ENCODE assay signal across 19 cellular contexts in genomic region chr4:127126718-127127117, GRCh38.
DNase-seq lines count a peak whose midpoint lies in the region; ATAC-seq and TF ChIP-seq lines count a peak whose summit lies in the region.
"Had no signal": no experiment of that assay in that cellular context is flagged by ENCODE, and none has a peak within 500 bp of the region (broad histone marks: within the 10 kb centered on the region; RNA-seq: fewer than 3 reads in every experiment).

No MANE protein-coding gene starts in this region.

- H4K8ac ChIP-seq in neuronal stem cell (ENCODE audit: low read depth, low read length), result no peak overlapping the region

- H3K4me1 ChIP-seq in GM23338 (ENCODE audit: insufficient read depth) (peaks cover 18% of the 10 kb centered on the region), neuronal stem cell (ENCODE audit: control insufficient read depth in 2 of 2, insufficient read depth in 1 of 2, low read depth in 1 of 2, low read length in 2 of 2) (no peaks in the 10 kb centered on the region), gastroesophageal sphincter (no peaks in the 10 kb centered on the region)
- H3K4me1 ChIP-seq: A549; BLaER1 treated with 17β-estradiol and CSF1 and Interleukin-3, amounts not matched to agents 10 nM and 100 nM; Caco-2 had no signal

- WGBS in neuronal stem cell (ENCODE audit: extremely low coverage in 2 of 2, insufficient read length in 2 of 2, insufficient replicate concordance in 1 of 2), 2 donors, result no CpG with 5 or more reads among the region's 1 CpG
- 62 to 87% methylated on average over 1 of the region's 1 CpG for WGBS in gastroesophageal sphincter (ENCODE audit: low coverage in 1 of 2), 2 donors

- no peak overlapping the region for H3K14ac ChIP-seq in neuronal stem cell (ENCODE audit: low read length)

- H3K4me3 ChIP-seq in GM23338, result no peak overlapping the region
- H3K4me3 ChIP-seq in neuronal stem cell (ENCODE audit: low read length in 2 of 2), result no peak overlapping the region
- H3K4me3 ChIP-seq in gastroesophageal sphincter, result no peak overlapping the region
- H3K4me3 ChIP-seq: A549; BLaER1 treated with 17β-estradiol and CSF1 and Interleukin-3, amounts not matched to agents 10 nM and 100 nM had no signal

- H3K27me3 ChIP-seq in GM23338 (ENCODE audit: insufficient read depth) (no peaks in the 10 kb centered on the region), neuronal stem cell (ENCODE audit: control insufficient read depth in 3 of 3, insufficient read depth in 3 of 3, low read depth in 1 of 3, low read length in 3 of 3) (no peaks in the 10 kb centered on the region), gastroesophageal sphincter (no peaks in the 10 kb centered on the region)
- H3K27me3 ChIP-seq: BLaER1 treated with 17β-estradiol and CSF1 and Interleukin-3, amounts not matched to agents 10 nM and 100 nM had no signal

- H3K18ac ChIP-seq in neuronal stem cell (ENCODE audit: low read length), result no peak overlapping the region

- H3K79me2 ChIP-seq in GM23338 (replicated peaks; ENCODE audit: insufficient read depth), result no peaks in the 10 kb centered on the region

- no peak for DNase-seq in GM23338 (ENCODE audit: low spot score)
- no peak for DNase-seq in WTC11 (ENCODE audit: low spot score)
- peak; percentile 49 for DNase-seq in fibroblast of peridontal ligament (ENCODE audit: extremely low read depth)
- no peak for DNase-seq in neuronal stem cell (ENCODE audit: low spot score)
- DNase-seq in hypothalamus (lab: John Stamatoyannopoulos, UW), result no peak
- DNase-seq: AML-193; Caco-2; Calu3; CD4-positive, alpha-beta T cell; CD8-positive, alpha-beta T cell; DMS79 treated with DMSO at 0.1 percent for 48 hours; GF-D8 had no signal

- H2BK5ac ChIP-seq in neuronal stem cell (ENCODE audit: low read length), result no peak overlapping the region

- H3K27ac ChIP-seq in GM23338 (ENCODE audit: low read depth) (no peak overlapping the region), neuronal stem cell (replicated peaks; ENCODE audit: low read length) (no peak overlapping the region), gastroesophageal sphincter (no peak overlapping the region)
- H3K27ac ChIP-seq: 22Rv1; A549; BLaER1 treated with 17β-estradiol and CSF1 and Interleukin-3, amounts not matched to agents 10 nM and 100 nM; C4-2B had no signal

- no peak overlapping the region for H2AK5ac ChIP-seq in neuronal stem cell (ENCODE audit: low read depth, low read length)

- no peak overlapping the region for H2BK12ac ChIP-seq in neuronal stem cell (ENCODE audit: low read length)

- H3K9me3 Mint-ChIP-seq in GM23338, result peaks cover 7% of the 10 kb centered on the region; the same call in 2 of the 3 replicates
- peaks cover 20% of the 10 kb centered on the region for H3K9me3 Mint-ChIP-seq in WTC11

- H3F3A ChIP-seq in GM23338 (replicated peaks; ENCODE audit: low read depth), result no peaks in the 10 kb centered on the region

- H3K4me1 Mint-ChIP-seq in GM23338 (peaks cover 26% of the 10 kb centered on the region), WTC11 (peaks cover 22% of the 10 kb centered on the region)
- H3K4me1 Mint-ChIP-seq: B cell had no signal

- POLR2A ChIA-PET in WTC11 (lab: Charles Lee), result no interaction called here

- H2AFZ ChIP-seq in GM23338 (no peak overlapping the region; the same call in 1 of the 2 replicates), neuronal stem cell (ENCODE audit: low read length) (peak overlapping the region; percentile 29)

- H3K27ac Mint-ChIP-seq in GM23338 (peak overlapping the region; percentile 60; the same call in 1 of the 2 replicates), WTC11 (peak overlapping the region; percentile 55; the same call in 1 of the 2 replicates)
- H3K27ac Mint-ChIP-seq: B cell; CD4-positive, alpha-beta T cell; CD8-positive, alpha-beta T cell had no signal

- TF ChIP-seq CTCF in GM23338 (conservative IDR thresholded peaks at IDR 0.05; ENCODE audit: low read depth in 2 of 2), result no peak
- no peak for TF ChIP-seq CTCF in WTC11 (IDR thresholded peaks at IDR 0.05)
- no peak for TF ChIP-seq CTCF in gastroesophageal sphincter (IDR thresholded peaks at IDR 0.05)

- ATAC-seq in GM23338, result no peak
- no peak for ATAC-seq in WTC11
- ATAC-seq in gastroesophageal sphincter, result no peak
- ATAC-seq in HG02884 (IDR thresholded peaks at IDR 0.05; ENCODE audit: unreplicated experiment), result no peak
- ATAC-seq: A549; CD8-positive, alpha-beta T cell had no signal

- H2BK120ac ChIP-seq in neuronal stem cell (ENCODE audit: low read depth, low read length), result no peak overlapping the region

- H3K4ac ChIP-seq in neuronal stem cell (ENCODE audit: low read length), result no peak overlapping the region

- no peak overlapping the region for H4K91ac ChIP-seq in neuronal stem cell (ENCODE audit: low read depth, low read length, poor library complexity)

- H3K36me3 ChIP-seq in GM23338 (ENCODE audit: insufficient read depth) (no peaks in the 10 kb centered on the region), neuronal stem cell (replicated peaks in 1 of 2; ENCODE audit: control insufficient read depth in 2 of 2, insufficient read depth in 2 of 2, low read length in 2 of 2) (no peaks in the 10 kb centered on the region), gastroesophageal sphincter (no peaks in the 10 kb centered on the region)
- H3K36me3 ChIP-seq: BLaER1 treated with 17β-estradiol and CSF1 and Interleukin-3, amounts not matched to agents 10 nM and 100 nM had no signal

- H3K4me3 Mint-ChIP-seq in GM23338 (no peak overlapping the region), WTC11 (no peak overlapping the region)
- H3K4me3 Mint-ChIP-seq: B cell; CD4-positive, alpha-beta T cell; CD8-positive, alpha-beta T cell had no signal

- H3K9ac ChIP-seq in neuronal stem cell (ENCODE audit: low read depth, low read length, poor library complexity), result no peak overlapping the region
- H3K9ac ChIP-seq: BLaER1 treated with 17β-estradiol and CSF1 and Interleukin-3, amounts not matched to agents 10 nM and 100 nM had no signal

- TF ChIP-seq EP300 in gastroesophageal sphincter (IDR thresholded peaks at IDR 0.05), result no peak

- H3K36me3 Mint-ChIP-seq in GM23338 (ENCODE audit: low read depth), result peaks cover 8% of the 10 kb centered on the region; the same call in 2 of the 3 replicates
- peaks cover 14% of the 10 kb centered on the region for H3K36me3 Mint-ChIP-seq in WTC11
- H3K36me3 Mint-ChIP-seq: CD8-positive, alpha-beta T cell had no signal

- H3K23ac ChIP-seq in neuronal stem cell (ENCODE audit: low read depth, low read length, poor library complexity), result no peak overlapping the region

- no peak overlapping the region for H2BK15ac ChIP-seq in neuronal stem cell (ENCODE audit: low read length)

- no peaks in the 10 kb centered on the region for H3K79me1 ChIP-seq in neuronal stem cell (ENCODE audit: low read depth, low read length)

- CTCF ChIA-PET in WTC11 (lab: Charles Lee), result no interaction called here

- H3K27me3 Mint-ChIP-seq in GM23338 (ENCODE audit: insufficient read depth, low read depth, poor library complexity) (peaks cover 1% of the 10 kb centered on the region), WTC11 (ENCODE audit: low read depth) (no peaks in the 10 kb centered on the region; the same call in 1 of the 2 replicates)
- H3K27me3 Mint-ChIP-seq: B cell; CD4-positive, alpha-beta T cell had no signal

- no peak for TF ChIP-seq POLR2A in gastroesophageal sphincter (IDR thresholded peaks at IDR 0.05)

- H3K4me2 ChIP-seq in GM23338 (no peak overlapping the region), neuronal stem cell (ENCODE audit: insufficient read depth, low read length, poor library complexity, severe bottlenecking) (no peak overlapping the region)
- H3K4me2 ChIP-seq: A549; BLaER1 treated with 17β-estradiol and CSF1 and Interleukin-3, amounts not matched to agents 10 nM and 100 nM had no signal

- H3K9me2 ChIP-seq in GM23338 (ENCODE audit: insufficient read depth), result no peaks in the 10 kb centered on the region; the same call in 1 of the 2 replicates

- H4K20me1 ChIP-seq in GM23338 (replicated peaks; ENCODE audit: insufficient read depth), result no peaks in the 10 kb centered on the region
- H4K20me1 ChIP-seq: BLaER1 treated with 17β-estradiol and CSF1 and Interleukin-3, amounts not matched to agents 10 nM and 100 nM had no signal

- H3K9me3 ChIP-seq in neuronal stem cell (replicated peaks in 1 of 2; ENCODE audit: control insufficient read depth in 2 of 2, insufficient read depth in 1 of 2, low read depth in 1 of 2, low read length in 2 of 2) (no peaks in the 10 kb centered on the region), gastroesophageal sphincter (no peaks in the 10 kb centered on the region)
- H3K9me3 ChIP-seq: A549, Caco-2 had no signal

TF ChIP-seq in GM23338, 12 proteins besides CTCF, POLR2A, EP300 and RAD21 (continues in another document):
- TF ChIP-seq EZH2phosphoT487 (IDR thresholded peaks at IDR 0.05; ENCODE audit: unreplicated experiment), result no peak
- no peak for TF ChIP-seq ZNF331 (CRISPR knock-in tag; IDR thresholded peaks at IDR 0.05; ENCODE audit: low read depth)
- TF ChIP-seq POLR2AphosphoS5 (IDR thresholded peaks at IDR 0.05; ENCODE audit: low read depth), result no peak
- no peak for TF ChIP-seq ETS1 (IDR thresholded peaks at IDR 0.05)

TF ChIP-seq in WTC11, 78 proteins besides CTCF, POLR2A, EP300 and RAD21:
- TF ChIP-seq HMGA2 (CRISPR knock-in tag; IDR thresholded peaks at IDR 0.05), result no peak
